8 cellular contexts compared by ENCODE assay signal in the genomic region with DNA sequence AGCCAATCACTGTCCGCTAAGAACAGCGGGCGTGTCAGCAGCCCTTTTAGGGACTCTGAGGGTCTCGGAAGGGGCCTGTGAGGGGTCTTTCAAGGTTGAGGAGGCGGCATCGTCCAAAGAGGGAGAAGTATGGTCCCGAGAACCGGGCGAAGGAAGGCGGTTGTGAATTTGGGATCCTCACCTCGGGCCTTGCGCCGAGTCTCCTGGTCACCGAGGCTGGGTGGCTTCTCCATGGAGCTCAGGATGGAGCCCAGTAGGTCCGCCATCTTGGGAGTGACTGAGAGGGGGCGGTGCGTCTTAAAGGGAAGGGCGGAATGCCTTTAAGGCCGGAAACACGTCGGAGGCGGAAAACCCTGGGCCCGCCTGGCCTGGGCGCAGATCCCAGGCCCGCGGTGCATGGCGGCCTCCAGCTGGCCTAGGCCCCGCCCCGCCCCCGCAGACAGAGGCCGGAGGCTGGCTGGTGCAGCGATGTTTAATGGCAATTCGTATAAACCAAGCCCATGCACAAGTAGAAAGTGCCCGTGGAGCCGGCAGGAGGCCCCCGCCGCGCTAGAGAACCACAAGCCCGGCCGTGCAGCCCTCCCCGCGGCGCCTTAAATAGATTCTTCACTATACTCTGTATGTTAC. TPM values are rescaled to one million over a fixed set of nuclear protein-coding genes. Genes with fewer than 3 reads are reported as not detected.
DNase-seq lines count a peak whose midpoint lies in the region; ATAC-seq and TF ChIP-seq lines count a peak whose summit lies in the region.

A gene with protein sequence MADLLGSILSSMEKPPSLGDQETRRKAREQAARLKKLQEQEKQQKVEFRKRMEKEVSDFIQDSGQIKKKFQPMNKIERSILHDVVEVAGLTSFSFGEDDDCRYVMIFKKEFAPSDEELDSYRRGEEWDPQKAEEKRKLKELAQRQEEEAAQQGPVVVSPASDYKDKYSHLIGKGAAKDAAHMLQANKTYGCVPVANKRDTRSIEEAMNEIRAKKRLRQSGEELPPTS (minus strand): TSS at position 279 of the 627 bp plus-strand sequence. CDS start 13 bp downstream, at position 266.

- peak within 1 kb of the TSS; percentile 81 for H2AFZ ChIP-seq in mammary epithelial cell (ENCODE audit: low read depth, low read length)

- H3K4me1 Mint-ChIP-seq in immature natural killer cell = peaks cover 13 to 14% of the 10 kb centered on the region in 2 donors

- peaks cover 4% of the 10 kb centered on the region for H3K36me3 ChIP-seq in mammary epithelial cell (ENCODE audit: insufficient read depth, low read length)

- H3K4me3 Mint-ChIP-seq in immature natural killer cell = no peak within 1 kb of the TSS

- H3K4me2 ChIP-seq in mammary epithelial cell (ENCODE audit: insufficient read depth, low read depth, low read length) = peak within 1 kb of the TSS; percentile 95

- peaks cover 0 to 2% (median 0%) of the 10 kb centered on the region in 3 donors for H3K27me3 Mint-ChIP-seq in immature natural killer cell (ENCODE audit: low read depth in 3 of 3)

- H3K79me2 ChIP-seq in mammary epithelial cell (ENCODE audit: insufficient read depth, low read length) = peaks cover 9% of the 10 kb centered on the region

- in situ Hi-C loops in mammary epithelial cell (cut with MboI; ENCODE audit: low sequenced_read_pairs in 2 of 2) = no loop called here

- dilution Hi-C loops in mammary epithelial cell (cut with HindIII; ENCODE audit: low sequenced_read_pairs) = no loop called here

- WGBS in mammary epithelial cell (ENCODE audit: low coverage, missing lambda C conversion rate) = 1% methylated on average over 30 of the region's 43 CpGs

- H3K9me3 ChIP-seq in AG04450 (ENCODE audit: control insufficient read depth, insufficient read depth, low read length) (peaks cover 5% of the 10 kb centered on the region; the same call in 1 of the 2 replicates), mammary epithelial cell (replicated peaks; ENCODE audit: insufficient read depth, low read length) (peaks cover 3% of the 10 kb centered on the region)

- peaks cover 29% of the 10 kb centered on the region for H3K4me1 ChIP-seq in mammary epithelial cell (ENCODE audit: insufficient read depth, low read length)

- BruUV-seq in mammary epithelial cell (replicated peaks; lab: Mats Ljungman, UMichigan) = TSS peak; percentile 30

- no peaks in the 10 kb centered on the region for H3K27me3 ChIP-seq in AG04450 (ENCODE audit: control insufficient read depth, insufficient read depth, low read length)
- H3K27me3 ChIP-seq in mammary epithelial cell (ENCODE audit: insufficient read depth, low read length) = no peaks in the 10 kb centered on the region

- no peaks in the 10 kb centered on the region for H4K20me1 ChIP-seq in mammary epithelial cell (ENCODE audit: insufficient read depth, low read length)

- peak; percentile 96 for DNase-seq in AG04450 (ENCODE audit: low read depth, low spot score)
- DNase-seq in NCI-H2196 treated with DMSO at 0.1 percent for 48 hours (lab: John Stamatoyannopoulos, UW; ENCODE audit: unreplicated experiment) = peak; percentile 53
- DNase-seq in mammary epithelial cell = peak; percentile 95
- DNase-seq in immature natural killer cell = peak; percentile 97 to 98 (median 98)
- peak; percentile 97 for DNase-seq in smooth muscle cell of the brain vasculature (ENCODE audit: low read depth, low spot score)

- intact Hi-C loops in mammary epithelial cell (cut with micrococcal nuclease) = loop anchor here (1.0 kb wide), 4 partner anchors 19 to 58 kb away; a partner anchor contains a TSS

- POLR2A ChIA-PET in AG04450 (lab: Yijun Ruan, JAX) = interaction anchor here (0.6 to 5.6 kb wide), 12 partner anchors 10 to 824 kb away, joined by 3 to 128 read pairs (median 6); a partner anchor contains a TSS

- no peaks in the 10 kb centered on the region for H3K9me3 Mint-ChIP-seq in immature natural killer cell

- ATAC-seq in GM18907 (IDR thresholded peaks at IDR 0.05; ENCODE audit: unreplicated experiment) (peak; percentile 66), HG03139 (IDR thresholded peaks at IDR 0.05; ENCODE audit: unreplicated experiment) (peak; percentile 46)

- H3K36me3 Mint-ChIP-seq in immature natural killer cell = peaks cover 0 to 9% (median 3%) of the 10 kb centered on the region in 3 donors

- H3K27ac ChIP-seq in AG04450 (ENCODE audit: low read depth, low read length) = peak within 1 kb of the TSS; percentile 98
- H3K27ac ChIP-seq in mammary epithelial cell (ENCODE audit: insufficient read depth, low read depth, low read length) = peak within 1 kb of the TSS; percentile 89

- TF ChIP-seq CTCF in AG04450 (IDR thresholded peaks at IDR 0.05; ENCODE audit: low read depth, low read length) (no peak), WI38 (IDR thresholded peaks at IDR 0.05; ENCODE audit: low read depth, low read length) (no peak), mammary epithelial cell (conservative IDR thresholded peaks at IDR 0.05 in 1 of 2, IDR thresholded peaks at IDR 0.05 in 1 of 2; ENCODE audit: extremely low read depth in 1 of 2, insufficient read depth in 1 of 2, low read depth in 1 of 2, low read length in 2 of 2) (no peak)

- peak within 1 kb of the TSS in 3 of 6 donors; percentile 87 to 94 (median 89) for H3K27ac Mint-ChIP-seq in immature natural killer cell

- CTCF ChIA-PET in AG04450 (lab: Charles Lee) = interaction anchor here (0.9 to 2.6 kb wide), 4 partner anchors 14 to 95 kb away, joined by 3 to 11 read pairs (median 6); no protein-coding TSS in a partner anchor
- CTCF ChIA-PET in mammary epithelial cell (lab: Charles Lee; ENCODE audit: low non-redundant PET) = interaction anchor here (0.5 to 1.0 kb wide), 4 partner anchors 19 to 570 kb away, joined by 3 to 4 read pairs (median 3); no protein-coding TSS in a partner anchor

- H3K4me3 ChIP-seq in AG04450 (ENCODE audit: low read depth, low read length) (peak within 1 kb of the TSS; percentile 84), WI38 (ENCODE audit: low read depth, low read length) (peak within 1 kb of the TSS; percentile 78), mammary epithelial cell (replicated peaks in 1 of 3; ENCODE audit: insufficient read depth in 1 of 3, low read depth in 2 of 3, low read length in 3 of 3) (peak within 1 kb of the TSS; percentile 67 to 86 (median 81))

- H3K9ac ChIP-seq in mammary epithelial cell (ENCODE audit: insufficient read depth, low read length) = peak within 1 kb of the TSS; percentile 85

RNA-seq across cellular contexts. Expression of the gene that starts here (rescaled TPM):
- 71.0 and 71.1 TPM in 2 replicates for polyA plus RNA-seq in AG04450 (2011; rRNA removed)
- polyA minus RNA-seq in AG04450 (2011; rRNA and poly(A)+ RNA removed) = 27.9 and 32.1 TPM in 2 replicates
- 10 to 100 TPM; 20.7 to 66.5 TPM for total RNA-seq in mammary epithelial cell
- polyA plus RNA-seq in mammary epithelial cell = 56.9 TPM
- polyA minus RNA-seq in mammary epithelial cell = 51.5 TPM
- polyA plus RNA-seq in immature natural killer cell = 100 to 1,000 TPM; 117 to 164 (median 155) TPM

Comparison
In these comparisons a context has a peak if more than half of its experiments do, and no peak if none do; other contexts are left out.
1. Peak in every context shown above with its lines: DNase-seq, ATAC-seq, H3K4me3 ChIP-seq and H3K27ac ChIP-seq.